Comparison of ENCODE assay signal across 8 cellular contexts in genomic region chr12:47715393-47715876, GRCh38. TPM values are rescaled to one million over a fixed set of nuclear protein-coding genes. Genes with fewer than 3 reads are reported as not detected.
DNase-seq lines count a peak whose midpoint lies in the region; ATAC-seq and TF ChIP-seq lines count a peak whose summit lies in the region.

No MANE protein-coding gene starts in this region.

- intact Hi-C loops in left ventricle myocardium superior (cut with micrococcal nuclease): loop anchor here (2.0 to 5.0 kb wide), 2 partner anchors 52 to 123 kb away; no protein-coding TSS in a partner anchor

- no peaks in the 10 kb centered on the region for H3K27me3 ChIP-seq in adipocyte (replicated peaks; ENCODE audit: control insufficient read depth, insufficient read depth, low read length)

- H3K36me3 ChIP-seq in adipocyte (ENCODE audit: control insufficient read depth, insufficient read depth, low read length, severe bottlenecking): no peaks in the 10 kb centered on the region

- no peaks in the 10 kb centered on the region for H3K9me3 ChIP-seq in adipocyte (ENCODE audit: control insufficient read depth, low read length)

- DNase-seq in ELF-1 (ENCODE audit: low read depth, low spot score): peak; percentile 70
- no peak for DNase-seq in HFF-Myc (ENCODE audit: extremely low read depth, low read depth)
- peak; percentile 66 to 93 (median 84) for DNase-seq in NCI-H1417 (lab: John Stamatoyannopoulos, UW)
- peak; percentile 25 to 65 for DNase-seq in SW 1271 (lab: John Stamatoyannopoulos, UW)
- DNase-seq in adipocyte (ENCODE audit: low read depth): peak; percentile 92
- DNase-seq in left ventricle myocardium superior: peak; percentile 77
- DNase-seq in renal cortical epithelial cell (ENCODE audit: low read depth): peak; percentile 58

- TF ChIP-seq CTCF in HFF-Myc (IDR thresholded peaks at IDR 0.05; ENCODE audit: low read depth, low read length, missing control alignments): peak; percentile 77

- H3K4me1 ChIP-seq in adipocyte (ENCODE audit: control insufficient read depth, insufficient read depth, low read length): peaks cover 28% of the 10 kb centered on the region

- ATAC-seq in left ventricle myocardium superior: peak; percentile 60
- no peak for ATAC-seq in GM18870 (IDR thresholded peaks at IDR 0.05; ENCODE audit: unreplicated experiment)

- peak overlapping the region; percentile 66 for H3K9ac ChIP-seq in adipocyte (ENCODE audit: low read length)

- H3K4me3 ChIP-seq in HFF-Myc (replicated peaks; ENCODE audit: low read depth, low read length): no peak overlapping the region
- H3K4me3 ChIP-seq in adipocyte (ENCODE audit: low read length): peak overlapping the region; percentile 70

RNA-seq across cellular contexts. Expression of gene RPAP3, which starts 9.6 kb away (rescaled TPM):
- total RNA-seq in left ventricle myocardium superior (19.9 TPM), renal cortical epithelial cell (19.8 and 30.1 TPM in 2 replicates)

RNA-seq across cellular contexts. Expression of gene ENDOU, which starts 9.9 kb away (rescaled TPM):
- total RNA-seq in left ventricle myocardium superior (0.30 TPM), renal cortical epithelial cell (0.10 TPM in 1 of 2 replicates, not detected in the other)

RNA-seq across cellular contexts. Expression of gene RAPGEF3, which starts 43.2 kb away (rescaled TPM):
- 37.6 TPM for total RNA-seq in left ventricle myocardium superior
- 34.4 and 125 TPM in 2 replicates for total RNA-seq in renal cortical epithelial cell

RNA-seq across cellular contexts. Expression of gene SLC48A1, which starts 57.6 kb away (rescaled TPM):
- 23.7 TPM for total RNA-seq in left ventricle myocardium superior
- total RNA-seq in renal cortical epithelial cell: 38.9 and 77.2 TPM in 2 replicates
